Comparison of ENCODE assay signal across 24 cellular contexts in genomic region chr2:137842430-137842829, GRCh38.
"Had no signal": no experiment of that assay in that cellular context is flagged by ENCODE, and none has a peak within 500 bp of the region (broad histone marks: within the 10 kb centered on the region; RNA-seq: fewer than 3 reads in every experiment).

No MANE protein-coding gene starts in this region.

- ATAC-seq: effector memory CD8-positive, alpha-beta T cell; left lobe of liver; naive thymus-derived CD4-positive, alpha-beta T cell; right cardiac atrium; stimulated activated naive B cell treated with anti-CD40 and anti-IgM and Interleukin-4, amounts not matched to agents 10 μg/mL and 1 μg/mL and 100 μg/mL, for 72 hours had no signal

- H3K4me1 ChIP-seq: neural progenitor cell, parathyroid adenoma, sigmoid colon, spleen, tibial nerve had no signal

- H3K4me3 Mint-ChIP-seq: effector memory CD8-positive, alpha-beta T cell; immature natural killer cell; naive thymus-derived CD4-positive, alpha-beta T cell; nephron; neural progenitor cell; stimulated activated naive B cell treated with anti-CD40 and anti-IgM and Interleukin-4, amounts not matched to agents 10 μg/mL and 1 μg/mL and 100 μg/mL, for 72 hours; stimulated activated naive CD8-positive, alpha-beta T cell treated with anti-CD3 and anti-CD28 coated beads, Interleukin-15, Interleukin-2, amounts not matched to agents 100 ng/mL and 50 ng/mL, for 24 hours had no signal

- H3K9ac ChIP-seq: neural progenitor cell, parathyroid adenoma had no signal

- H2AFZ ChIP-seq: neural progenitor cell, parathyroid adenoma had no signal

- H3K36me3 ChIP-seq: neural progenitor cell, sigmoid colon, spleen, thoracic aorta, tibial nerve had no signal

- DNase-seq: cerebellar nuclear complex; cortex of kidney; effector memory CD8-positive, alpha-beta T cell; erythroblast; hypothalamus; immature natural killer cell; mammary epithelial cell; mesendoderm; midbrain; naive thymus-derived CD4-positive, alpha-beta T cell; right cardiac atrium; sigmoid colon; spleen; stimulated activated CD4-positive, alpha-beta T cell treated with anti-CD3 and anti-CD28 coated beads, Interleukin-4, amount 100 ng/mL, for 4 hours; stimulated activated naive B cell treated with anti-CD40 and anti-IgM and Interleukin-4, amounts not matched to agents 10 μg/mL and 1 μg/mL and 100 μg/mL, for 72 hours had no signal

- H3K27me3 ChIP-seq: neural progenitor cell, sigmoid colon, spleen, tibial nerve had no signal

- H3K27me3 Mint-ChIP-seq: progenitor cell of endocrine pancreas had no signal

- H3K27ac ChIP-seq: neural progenitor cell, parathyroid adenoma, sigmoid colon, skin epidermis, spleen, thoracic aorta, tibial nerve had no signal

- H3K4me3 ChIP-seq: neural progenitor cell, sigmoid colon, skin epidermis, spleen, thoracic aorta, tibial nerve had no signal

- H3K4me2 ChIP-seq: neural progenitor cell had no signal

- H3K9me3 Mint-ChIP-seq: effector memory CD8-positive, alpha-beta T cell; immature natural killer cell; stimulated activated naive B cell treated with anti-CD40 and anti-IgM and Interleukin-4, amounts not matched to agents 10 μg/mL and 1 μg/mL and 100 μg/mL, for 72 hours; stimulated activated naive CD8-positive, alpha-beta T cell treated with anti-CD3 and anti-CD28 coated beads, Interleukin-15, Interleukin-2, amounts not matched to agents 100 ng/mL and 50 ng/mL, for 24 hours had no signal

- H3K4me1 Mint-ChIP-seq: immature natural killer cell; naive thymus-derived CD4-positive, alpha-beta T cell; nephron; neural progenitor cell; stimulated activated naive B cell treated with anti-CD40 and anti-IgM and Interleukin-4, amounts not matched to agents 10 μg/mL and 1 μg/mL and 100 μg/mL, for 72 hours had no signal

- H3K79me2 ChIP-seq: parathyroid adenoma had no signal

- H3K36me3 Mint-ChIP-seq: immature natural killer cell; naive thymus-derived CD4-positive, alpha-beta T cell; neural progenitor cell; stimulated activated naive B cell treated with anti-CD40 and anti-IgM and Interleukin-4, amounts not matched to agents 10 μg/mL and 1 μg/mL and 100 μg/mL, for 72 hours had no signal

- H3K27ac Mint-ChIP-seq: effector memory CD8-positive, alpha-beta T cell; immature natural killer cell; naive thymus-derived CD4-positive, alpha-beta T cell; nephron; neural progenitor cell; progenitor cell of endocrine pancreas; stimulated activated naive B cell treated with anti-CD40 and anti-IgM and Interleukin-4, amounts not matched to agents 10 μg/mL and 1 μg/mL and 100 μg/mL, for 72 hours; stimulated activated naive CD8-positive, alpha-beta T cell treated with anti-CD3 and anti-CD28 coated beads, Interleukin-15, Interleukin-2, amounts not matched to agents 100 ng/mL and 50 ng/mL, for 24 hours had no signal

- H3K9me3 ChIP-seq: sigmoid colon had no signal
